In the genomic region with DNA sequence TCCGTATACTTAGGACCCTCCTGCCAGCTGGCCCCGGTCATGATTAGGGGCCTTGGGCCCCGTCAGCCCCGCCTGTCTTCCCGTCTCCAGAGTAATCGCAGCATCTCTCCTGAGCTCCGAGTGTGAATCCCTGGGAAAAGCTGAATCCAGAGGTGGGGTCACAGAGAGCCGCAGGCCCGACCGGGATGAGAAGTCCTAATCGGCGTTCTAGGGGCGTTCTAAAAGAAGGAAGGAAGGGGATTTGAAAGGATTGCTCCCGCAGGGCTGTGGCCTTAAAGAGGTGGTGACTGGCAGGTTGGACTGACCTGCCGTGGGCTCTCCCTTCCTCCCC, we compare ENCODE assay signal across 8 cellular contexts. TPM values are rescaled to one million over a fixed set of nuclear protein-coding genes. Genes with fewer than 3 reads are reported as not detected.
A peak's percentile ranks its signal among the peaks of the same experiment; 100 is the strongest.
DNase-seq lines count a peak whose midpoint lies in the region; ATAC-seq and TF ChIP-seq lines count a peak whose summit lies in the region.

No MANE protein-coding gene starts in this region.

- no peaks in the 10 kb centered on the region for H3K9me3 Mint-ChIP-seq in activated naive CD8-positive, alpha-beta T cell (ENCODE audit: low read depth)
- peaks cover 0 to 6% (median 0%) of the 10 kb centered on the region in 6 donors for H3K9me3 Mint-ChIP-seq in immature natural killer cell

- H3K27ac Mint-ChIP-seq in activated naive CD8-positive, alpha-beta T cell, result peak overlapping the region; percentile 96
- H3K27ac Mint-ChIP-seq in immature natural killer cell, result peak overlapping the region; percentile 94 to 99 (median 95)

- H3K4me3 ChIP-seq in BE2C (ENCODE audit: low read depth, low read length) (peak overlapping the region; percentile 80), stomach (peak overlapping the region; percentile 68 to 85 (median 76))

- no peak for TF ChIP-seq EP300 in stomach (IDR thresholded peaks at IDR 0.05)

- H3K4me3 Mint-ChIP-seq in activated naive CD8-positive, alpha-beta T cell, result peak overlapping the region; percentile 96
- peak overlapping the region; percentile 90 to 99 (median 93) for H3K4me3 Mint-ChIP-seq in immature natural killer cell

- intact Hi-C loops in stomach (cut with DNase I; ENCODE audit: low total_unique reads), result no loop called here

- H3K36me3 Mint-ChIP-seq in activated naive CD8-positive, alpha-beta T cell, result peaks cover 3% of the 10 kb centered on the region
- peaks cover 7 to 17% (median 9%) of the 10 kb centered on the region in 3 donors for H3K36me3 Mint-ChIP-seq in immature natural killer cell

- DNase-seq in BE2C, result no peak
- no peak for DNase-seq in immature natural killer cell
- DNase-seq in stomach, result no peak
- no peak for DNase-seq in COLO668 (lab: John Stamatoyannopoulos, UW; ENCODE audit: unreplicated experiment)
- DNase-seq in NCI-H1436 treated with DMSO at 0.1 percent for 48 hours (lab: John Stamatoyannopoulos, UW), result no peak

- peaks cover 60% of the 10 kb centered on the region for H3K4me1 Mint-ChIP-seq in activated naive CD8-positive, alpha-beta T cell (ENCODE audit: low read depth)
- peaks cover 58 to 73% of the 10 kb centered on the region in 2 donors for H3K4me1 Mint-ChIP-seq in immature natural killer cell

- H3K36me3 ChIP-seq in BE2C (peaks cover 7% of the 10 kb centered on the region; the same call in 1 of the 2 replicates), stomach (peaks cover 0 to 17% (median 13%) of the 10 kb centered on the region in 4 donors)

- TF ChIP-seq CTCF in BE2C (IDR thresholded peaks at IDR 0.05; ENCODE audit: low read depth, low read length), result no peak
- no peak for TF ChIP-seq CTCF in stomach (IDR thresholded peaks at IDR 0.05)

- H3K4me1 ChIP-seq in BE2C (no peaks in the 10 kb centered on the region), stomach (peaks cover 19 to 54% (median 34%) of the 10 kb centered on the region in 4 donors)

- peak overlapping the region; percentile 61 to 95 (median 93) for H3K27ac ChIP-seq in stomach

- TF ChIP-seq POLR2A in stomach (IDR thresholded peaks at IDR 0.05), result no peak

- 1 to 2% (median 2%) methylated on average over 14 to 15 of the region's 15 CpGs for WGBS in stomach, 5 donors

- H3K27me3 Mint-ChIP-seq in activated naive CD8-positive, alpha-beta T cell, result no peaks in the 10 kb centered on the region
- H3K27me3 Mint-ChIP-seq in immature natural killer cell (ENCODE audit: low read depth in 3 of 3), result peaks cover 15 to 26% (median 24%) of the 10 kb centered on the region in 3 donors

- no peaks in the 10 kb centered on the region for H3K27me3 ChIP-seq in BE2C
- no peaks in the 10 kb centered on the region for H3K27me3 ChIP-seq in stomach

- ATAC-seq in HG03135 (IDR thresholded peaks at IDR 0.05; ENCODE audit: unreplicated experiment) (peak; percentile 1), HG03565 (IDR thresholded peaks at IDR 0.05; ENCODE audit: unreplicated experiment) (no peak)

- H3K9me3 ChIP-seq in BE2C, result no peaks in the 10 kb centered on the region
- no peaks in the 10 kb centered on the region for H3K9me3 ChIP-seq in stomach

RNA-seq across cellular contexts. Expression of a gene that starts 0.4 kb away (rescaled TPM):
- polyA plus RNA-seq in BE2C (2012; ENCODE audit: insufficient read depth, insufficient read length, low read depth), result 59.1 TPM
- polyA plus RNA-seq in immature natural killer cell (100 to 1,000 TPM; 140 to 232 (median 209) TPM), stomach (10 to 100 TPM; 22.4 to 46.3 (median 29.2) TPM)
- total RNA-seq in stomach, result 10 to 100 TPM; 11.3 to 96.0 (median 66.1) TPM

RNA-seq across cellular contexts. Expression of a gene that starts 38.4 kb away (rescaled TPM):
- not detected for polyA plus RNA-seq in BE2C (2012; ENCODE audit: insufficient read depth, insufficient read length, low read depth)
- polyA plus RNA-seq in immature natural killer cell (not detected), stomach (not detected)
- total RNA-seq in stomach, result not detected

RNA-seq across cellular contexts. Expression of a gene that starts 58.2 kb away (rescaled TPM):
- polyA plus RNA-seq in BE2C (2012; ENCODE audit: insufficient read depth, insufficient read length, low read depth), result 65.8 TPM
- 10 to 100 TPM; 44.5 to 81.1 (median 63.6) TPM for polyA plus RNA-seq in immature natural killer cell
- total RNA-seq in stomach, result 10 to 100 TPM in 3 of 5 donors, 1 to 10 TPM in 1, not detected in 1; 7.2 to 16.9 (median 14.0) TPM
- polyA plus RNA-seq in stomach, result 10 to 100 TPM; 12.6 to 18.0 (median 15.1) TPM
